In genomic region chr4:48557478-48557877, GRCh38 we compare ENCODE assay signal across 1 cellular context.
TF ChIP-seq lines count a peak whose summit lies in the region.

No MANE protein-coding gene starts in this region.

TF ChIP-seq in WTC11, 78 proteins besides CTCF, POLR2A, EP300 and RAD21 (continued from another document):
- TF ChIP-seq CDX4 (CRISPR knock-in tag; IDR thresholded peaks at IDR 0.05; ENCODE audit: borderline replicate concordance) (no peak), PRDM15 (CRISPR knock-in tag; IDR thresholded peaks at IDR 0.05) (no peak), AR (CRISPR knock-in tag; IDR thresholded peaks at IDR 0.05) (no peak)
- TF ChIP-seq, protein P1, sequence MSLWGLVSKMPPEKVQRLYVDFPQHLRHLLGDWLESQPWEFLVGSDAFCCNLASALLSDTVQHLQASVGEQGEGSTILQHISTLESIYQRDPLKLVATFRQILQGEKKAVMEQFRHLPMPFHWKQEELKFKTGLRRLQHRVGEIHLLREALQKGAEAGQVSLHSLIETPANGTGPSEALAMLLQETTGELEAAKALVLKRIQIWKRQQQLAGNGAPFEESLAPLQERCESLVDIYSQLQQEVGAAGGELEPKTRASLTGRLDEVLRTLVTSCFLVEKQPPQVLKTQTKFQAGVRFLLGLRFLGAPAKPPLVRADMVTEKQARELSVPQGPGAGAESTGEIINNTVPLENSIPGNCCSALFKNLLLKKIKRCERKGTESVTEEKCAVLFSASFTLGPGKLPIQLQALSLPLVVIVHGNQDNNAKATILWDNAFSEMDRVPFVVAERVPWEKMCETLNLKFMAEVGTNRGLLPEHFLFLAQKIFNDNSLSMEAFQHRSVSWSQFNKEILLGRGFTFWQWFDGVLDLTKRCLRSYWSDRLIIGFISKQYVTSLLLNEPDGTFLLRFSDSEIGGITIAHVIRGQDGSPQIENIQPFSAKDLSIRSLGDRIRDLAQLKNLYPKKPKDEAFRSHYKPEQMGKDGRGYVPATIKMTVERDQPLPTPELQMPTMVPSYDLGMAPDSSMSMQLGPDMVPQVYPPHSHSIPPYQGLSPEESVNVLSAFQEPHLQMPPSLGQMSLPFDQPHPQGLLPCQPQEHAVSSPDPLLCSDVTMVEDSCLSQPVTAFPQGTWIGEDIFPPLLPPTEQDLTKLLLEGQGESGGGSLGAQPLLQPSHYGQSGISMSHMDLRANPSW (CRISPR knock-in tag; conservative IDR thresholded peaks at IDR 0.05; ENCODE audit: low read depth), result no peak
- TF ChIP-seq, protein P2, sequence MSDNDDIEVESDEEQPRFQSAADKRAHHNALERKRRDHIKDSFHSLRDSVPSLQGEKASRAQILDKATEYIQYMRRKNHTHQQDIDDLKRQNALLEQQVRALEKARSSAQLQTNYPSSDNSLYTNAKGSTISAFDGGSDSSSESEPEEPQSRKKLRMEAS (CRISPR knock-in tag; IDR thresholded peaks at IDR 0.05), result no peak
